In genomic region chr4:79212311-79212710, GRCh38 we compare ENCODE assay signal across 18 cellular contexts.
DNase-seq lines count a peak whose midpoint lies in the region; ATAC-seq and TF ChIP-seq lines count a peak whose summit lies in the region.
"Had no signal": no experiment of that assay in that cellular context is flagged by ENCODE, and none has a peak within 500 bp of the region (broad histone marks: within the 10 kb centered on the region; RNA-seq: fewer than 3 reads in every experiment).

No MANE protein-coding gene starts in this region.

- H2AFZ ChIP-seq in MM.1S (ENCODE audit: low read length) (no peak overlapping the region), neuronal stem cell (ENCODE audit: low read length) (peak overlapping the region; percentile 72), PC-3 (ENCODE audit: low read length) (no peak overlapping the region)

- H3K79me2 ChIP-seq in MM.1S (ENCODE audit: low read length) (no peaks in the 10 kb centered on the region), PC-3 (ENCODE audit: low read length) (no peaks in the 10 kb centered on the region)

- H3K18ac ChIP-seq in neuronal stem cell (ENCODE audit: low read length): no peak overlapping the region

- peaks cover 12% of the 10 kb centered on the region for H3K4me1 ChIP-seq in MM.1S (ENCODE audit: low read length)
- peaks cover 2 to 7% of the 10 kb centered on the region in 2 donors for H3K4me1 ChIP-seq in neuronal stem cell (ENCODE audit: control insufficient read depth in 2 of 2, insufficient read depth in 1 of 2, low read depth in 1 of 2, low read length in 2 of 2)
- no peaks in the 10 kb centered on the region for H3K4me1 ChIP-seq in PC-3 (ENCODE audit: insufficient read depth, low read length)
- H3K4me1 ChIP-seq in foreskin keratinocyte: no peaks in the 10 kb centered on the region
- H3K4me1 ChIP-seq: Caco-2 had no signal

- ATAC-seq in PC-3: no peak
- ATAC-seq in stimulated activated naive CD8-positive, alpha-beta T cell treated with anti-CD3 and anti-CD28 coated beads, Interleukin-15, amount 100 ng/mL, for 72 hours: no peak
- ATAC-seq in foreskin keratinocyte: no peak
- ATAC-seq: Right ventricle myocardium inferior, T-helper 17 cell had no signal

- no peaks in the 10 kb centered on the region for H3K4me1 Mint-ChIP-seq in stimulated activated naive CD8-positive, alpha-beta T cell treated with anti-CD3 and anti-CD28 coated beads, Interleukin-15, amount 100 ng/mL, for 72 hours
- H3K4me1 Mint-ChIP-seq: T-helper 17 cell had no signal

- H3K4me2 ChIP-seq in MM.1S (ENCODE audit: low read depth, low read length) (peak overlapping the region; percentile 7; the same call in 1 of the 2 replicates), neuronal stem cell (ENCODE audit: insufficient read depth, low read length, poor library complexity, severe bottlenecking) (no peak overlapping the region), PC-3 (ENCODE audit: low read length) (no peak overlapping the region)

- H2BK120ac ChIP-seq in neuronal stem cell (ENCODE audit: low read depth, low read length): no peak overlapping the region

- no peak overlapping the region for H3K27ac Mint-ChIP-seq in stimulated activated naive CD8-positive, alpha-beta T cell treated with anti-CD3 and anti-CD28 coated beads, Interleukin-15, amount 100 ng/mL, for 72 hours
- H3K27ac Mint-ChIP-seq: CD4-positive, CD25-positive, alpha-beta regulatory T cell; T-helper 17 cell had no signal

- H3K14ac ChIP-seq in neuronal stem cell (ENCODE audit: low read length): no peak overlapping the region

- H3K9ac ChIP-seq in MM.1S (ENCODE audit: low read length): no peak overlapping the region
- H3K9ac ChIP-seq in neuronal stem cell (ENCODE audit: low read depth, low read length, poor library complexity): no peak overlapping the region
- no peak overlapping the region for H3K9ac ChIP-seq in PC-3 (ENCODE audit: low read length)

- intact Hi-C loops in PC-3 (cut with micrococcal nuclease): no loop called here

- H3K9me2 ChIP-seq in MM.1S (replicated peaks; ENCODE audit: insufficient read depth, low read length) (no peaks in the 10 kb centered on the region), PC-3 (replicated peaks; ENCODE audit: low read length) (no peaks in the 10 kb centered on the region)

- H3K9me3 ChIP-seq in MM.1S (replicated peaks; ENCODE audit: insufficient read depth, low read length) (no peaks in the 10 kb centered on the region), WERI-Rb-1 (ENCODE audit: severe bottlenecking) (peaks cover 2% of the 10 kb centered on the region), neuronal stem cell (replicated peaks in 1 of 2; ENCODE audit: control insufficient read depth in 2 of 2, insufficient read depth in 1 of 2, low read depth in 1 of 2, low read length in 2 of 2) (peaks cover 0 to 3% of the 10 kb centered on the region in 2 donors), PC-3 (ENCODE audit: low read length) (no peaks in the 10 kb centered on the region)
- H3K9me3 ChIP-seq: Caco-2 had no signal

- H3K23ac ChIP-seq in neuronal stem cell (ENCODE audit: low read depth, low read length, poor library complexity): no peak overlapping the region

- BruUV-seq in PC-3 (replicated peaks; lab: Mats Ljungman, UMichigan): no TSS peak

- CTCF ChIA-PET in PC-3 (lab: Charles Lee): no interaction called here

- no peak overlapping the region for H3K4ac ChIP-seq in neuronal stem cell (ENCODE audit: low read length)

- TF ChIP-seq CTCF in HL-60 (IDR thresholded peaks at IDR 0.05; ENCODE audit: insufficient read depth, low read length): no peak
- no peak for TF ChIP-seq CTCF in MM.1S (IDR thresholded peaks at IDR 0.05; ENCODE audit: low read length)
- TF ChIP-seq CTCF in WERI-Rb-1 (IDR thresholded peaks at IDR 0.05; ENCODE audit: low read depth, low read length): no peak
- TF ChIP-seq CTCF in PC-3 (conservative IDR thresholded peaks at IDR 0.05; ENCODE audit: low read depth, low read length): no peak
- TF ChIP-seq CTCF in foreskin keratinocyte (conservative IDR thresholded peaks at IDR 0.05): no peak

- no peak overlapping the region for H4K8ac ChIP-seq in neuronal stem cell (ENCODE audit: low read depth, low read length)

- no peak overlapping the region for H3K4me3 ChIP-seq in HL-60 (replicated peaks; ENCODE audit: insufficient read depth, low read length)
- no peak overlapping the region for H3K4me3 ChIP-seq in MM.1S (ENCODE audit: low read length)
- H3K4me3 ChIP-seq in WERI-Rb-1 (ENCODE audit: low read depth, low read length): no peak overlapping the region
- no peak overlapping the region for H3K4me3 ChIP-seq in neuronal stem cell (ENCODE audit: low read length in 2 of 2)
- H3K4me3 ChIP-seq in PC-3 (ENCODE audit: low read length): no peak overlapping the region

- no peaks in the 10 kb centered on the region for H3F3A ChIP-seq in MM.1S (ENCODE audit: insufficient read depth, low read length)
- no peaks in the 10 kb centered on the region for H3F3A ChIP-seq in PC-3 (ENCODE audit: low read length, unreplicated experiment)

- H3K36me3 ChIP-seq in MM.1S (replicated peaks; ENCODE audit: insufficient read depth, low read length) (no peaks in the 10 kb centered on the region), WERI-Rb-1 (no peaks in the 10 kb centered on the region), neuronal stem cell (replicated peaks in 1 of 2; ENCODE audit: control insufficient read depth in 2 of 2, insufficient read depth in 2 of 2, low read length in 2 of 2) (no peaks in the 10 kb centered on the region), PC-3 (ENCODE audit: low read depth, low read length) (no peaks in the 10 kb centered on the region)

- H2BK5ac ChIP-seq in neuronal stem cell (ENCODE audit: low read length): no peak overlapping the region

- H3K27ac ChIP-seq in HL-60 (replicated peaks): peak overlapping the region; percentile 97
- H3K27ac ChIP-seq in MM.1S (ENCODE audit: low read length): no peak overlapping the region
- peak overlapping the region; percentile 74 for H3K27ac ChIP-seq in WERI-Rb-1
- H3K27ac ChIP-seq in neuronal stem cell (replicated peaks; ENCODE audit: low read length): no peak overlapping the region
- H3K27ac ChIP-seq in PC-3 (ENCODE audit: low read length): no peak overlapping the region
- no peak overlapping the region for H3K27ac ChIP-seq in foreskin keratinocyte

- DNase-seq in HL-60 (ENCODE audit: low read depth in 1 of 2, low spot score in 1 of 2) (no peak), MM.1S (peak; percentile 37), WERI-Rb-1 (no peak), neuronal stem cell (ENCODE audit: low spot score) (no peak), PC-3 (no peak), foreskin keratinocyte (no peak)
- no peak for DNase-seq in stimulated activated naive CD8-positive, alpha-beta T cell treated with anti-CD3 and anti-CD28 coated beads, Interleukin-15, amount 100 ng/mL, for 72 hours
- DNase-seq: Caco-2; CD4-positive, CD25-positive, alpha-beta regulatory T cell; DMS 273 treated with DMSO at 0.1 percent for 48 hours; DND-41; NCI-H1417; NCI-H187; NCI-H446 treated with DMSO at 0.1 percent for 48 hours; NK-92 treated with Interleukin-12 subunit alpha and Interleukin-12 subunit beta, amount 100 ng/mL, for 24 hours; SW 1271; T-helper 17 cell had no signal

- no CpG with 5 or more reads among the region's 4 CpGs for WGBS in neuronal stem cell (ENCODE audit: extremely low coverage in 2 of 2, insufficient read length in 2 of 2, insufficient replicate concordance in 1 of 2), 2 donors

- H2BK15ac ChIP-seq in neuronal stem cell (ENCODE audit: low read length): no peak overlapping the region

- H2AK5ac ChIP-seq in neuronal stem cell (ENCODE audit: low read depth, low read length): no peak overlapping the region

- POLR2A ChIA-PET in PC-3 (lab: Charles Lee; ENCODE audit: unreplicated experiment): no interaction called here

- no peaks in the 10 kb centered on the region for H3K9me3 Mint-ChIP-seq in stimulated activated naive CD8-positive, alpha-beta T cell treated with anti-CD3 and anti-CD28 coated beads, Interleukin-15, amount 100 ng/mL, for 72 hours
- H3K9me3 Mint-ChIP-seq: CD4-positive, CD25-positive, alpha-beta regulatory T cell had no signal

- no peaks in the 10 kb centered on the region for H3K27me3 Mint-ChIP-seq in stimulated activated naive CD8-positive, alpha-beta T cell treated with anti-CD3 and anti-CD28 coated beads, Interleukin-15, amount 100 ng/mL, for 72 hours
- H3K27me3 Mint-ChIP-seq: CD4-positive, CD25-positive, alpha-beta regulatory T cell; T-helper 17 cell had no signal

- H3K27me3 ChIP-seq in HL-60 (ENCODE audit: insufficient read depth, poor library complexity, severe bottlenecking) (no peaks in the 10 kb centered on the region), MM.1S (replicated peaks; ENCODE audit: insufficient read depth, low read length) (no peaks in the 10 kb centered on the region), WERI-Rb-1 (ENCODE audit: insufficient read depth, low read depth, severe bottlenecking) (no peaks in the 10 kb centered on the region), neuronal stem cell (ENCODE audit: control insufficient read depth in 3 of 3, insufficient read depth in 3 of 3, low read depth in 1 of 3, low read length in 3 of 3) (no peaks in the 10 kb centered on the region), PC-3 (ENCODE audit: low read length) (no peaks in the 10 kb centered on the region), foreskin keratinocyte (no peaks in the 10 kb centered on the region)

- H3K4me3 Mint-ChIP-seq in stimulated activated naive CD8-positive, alpha-beta T cell treated with anti-CD3 and anti-CD28 coated beads, Interleukin-15, amount 100 ng/mL, for 72 hours: no peak overlapping the region
- H3K4me3 Mint-ChIP-seq: CD4-positive, CD25-positive, alpha-beta regulatory T cell; T-helper 17 cell had no signal

- H3K79me1 ChIP-seq in neuronal stem cell (ENCODE audit: low read depth, low read length): no peaks in the 10 kb centered on the region

- H2BK12ac ChIP-seq in neuronal stem cell (ENCODE audit: low read length): no peak overlapping the region

- H4K91ac ChIP-seq in neuronal stem cell (ENCODE audit: low read depth, low read length, poor library complexity): no peak overlapping the region

- H4K20me1 ChIP-seq in MM.1S (ENCODE audit: insufficient read depth, low read length) (no peaks in the 10 kb centered on the region), PC-3 (ENCODE audit: low read length) (no peaks in the 10 kb centered on the region)

Comparison
In these comparisons a context has a peak if more than half of its experiments do, and no peak if none do; other contexts are left out.
1. H3K27ac ChIP-seq: peak in HL-60 (single experiment) and WERI-Rb-1 (single experiment); none in MM.1S (single experiment), neuronal stem cell (single experiment), PC-3 (single experiment) and foreskin keratinocyte (single experiment).